In genomic region chr19:32876919-32877285, GRCh38 we compare ENCODE assay signal across 1 cellular context.
TF ChIP-seq lines count a peak whose summit lies in the region.

No MANE protein-coding gene starts in this region.

TF ChIP-seq in SK-N-SH treated with all-trans-retinoic acid at 6 μM for 48 hours, 23 proteins besides CTCF, POLR2A, EP300 and RAD21 (continued from another document):
- TF ChIP-seq, protein P1, sequence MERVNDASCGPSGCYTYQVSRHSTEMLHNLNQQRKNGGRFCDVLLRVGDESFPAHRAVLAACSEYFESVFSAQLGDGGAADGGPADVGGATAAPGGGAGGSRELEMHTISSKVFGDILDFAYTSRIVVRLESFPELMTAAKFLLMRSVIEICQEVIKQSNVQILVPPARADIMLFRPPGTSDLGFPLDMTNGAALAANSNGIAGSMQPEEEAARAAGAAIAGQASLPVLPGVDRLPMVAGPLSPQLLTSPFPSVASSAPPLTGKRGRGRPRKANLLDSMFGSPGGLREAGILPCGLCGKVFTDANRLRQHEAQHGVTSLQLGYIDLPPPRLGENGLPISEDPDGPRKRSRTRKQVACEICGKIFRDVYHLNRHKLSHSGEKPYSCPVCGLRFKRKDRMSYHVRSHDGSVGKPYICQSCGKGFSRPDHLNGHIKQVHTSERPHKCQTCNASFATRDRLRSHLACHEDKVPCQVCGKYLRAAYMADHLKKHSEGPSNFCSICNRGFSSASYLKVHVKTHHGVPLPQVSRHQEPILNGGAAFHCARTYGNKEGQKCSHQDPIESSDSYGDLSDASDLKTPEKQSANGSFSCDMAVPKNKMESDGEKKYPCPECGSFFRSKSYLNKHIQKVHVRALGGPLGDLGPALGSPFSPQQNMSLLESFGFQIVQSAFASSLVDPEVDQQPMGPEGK (CRISPR knock-in tag; IDR thresholded peaks at IDR 0.05; ENCODE audit: borderline replicate concordance): no peak
- TF ChIP-seq TCF4 (CRISPR knock-in tag; IDR thresholded peaks at IDR 0.05; ENCODE audit: borderline replicate concordance) (no peak), RARB (CRISPR knock-in tag; IDR thresholded peaks at IDR 0.05) (no peak), SNAI2 (CRISPR knock-in tag; IDR thresholded peaks at IDR 0.05) (no peak), ZFP3 (CRISPR knock-in tag; IDR thresholded peaks at IDR 0.05) (no peak), ISL1 (CRISPR knock-in tag; IDR thresholded peaks at IDR 0.05) (no peak), CSDC2 (CRISPR knock-in tag; IDR thresholded peaks at IDR 0.05) (no peak), ZC3H10 (CRISPR knock-in tag; IDR thresholded peaks at IDR 0.05) (no peak)
- TF ChIP-seq, protein P2, sequence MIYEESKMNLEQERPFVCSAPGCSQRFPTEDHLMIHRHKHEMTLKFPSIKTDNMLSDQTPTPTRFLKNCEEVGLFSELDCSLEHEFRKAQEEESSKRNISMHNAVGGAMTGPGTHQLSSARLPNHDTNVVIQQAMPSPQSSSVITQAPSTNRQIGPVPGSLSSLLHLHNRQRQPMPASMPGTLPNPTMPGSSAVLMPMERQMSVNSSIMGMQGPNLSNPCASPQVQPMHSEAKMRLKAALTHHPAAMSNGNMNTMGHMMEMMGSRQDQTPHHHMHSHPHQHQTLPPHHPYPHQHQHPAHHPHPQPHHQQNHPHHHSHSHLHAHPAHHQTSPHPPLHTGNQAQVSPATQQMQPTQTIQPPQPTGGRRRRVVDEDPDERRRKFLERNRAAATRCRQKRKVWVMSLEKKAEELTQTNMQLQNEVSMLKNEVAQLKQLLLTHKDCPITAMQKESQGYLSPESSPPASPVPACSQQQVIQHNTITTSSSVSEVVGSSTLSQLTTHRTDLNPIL (CRISPR knock-in tag; IDR thresholded peaks at IDR 0.05; ENCODE audit: low read depth): no peak
- TF ChIP-seq, protein P3, sequence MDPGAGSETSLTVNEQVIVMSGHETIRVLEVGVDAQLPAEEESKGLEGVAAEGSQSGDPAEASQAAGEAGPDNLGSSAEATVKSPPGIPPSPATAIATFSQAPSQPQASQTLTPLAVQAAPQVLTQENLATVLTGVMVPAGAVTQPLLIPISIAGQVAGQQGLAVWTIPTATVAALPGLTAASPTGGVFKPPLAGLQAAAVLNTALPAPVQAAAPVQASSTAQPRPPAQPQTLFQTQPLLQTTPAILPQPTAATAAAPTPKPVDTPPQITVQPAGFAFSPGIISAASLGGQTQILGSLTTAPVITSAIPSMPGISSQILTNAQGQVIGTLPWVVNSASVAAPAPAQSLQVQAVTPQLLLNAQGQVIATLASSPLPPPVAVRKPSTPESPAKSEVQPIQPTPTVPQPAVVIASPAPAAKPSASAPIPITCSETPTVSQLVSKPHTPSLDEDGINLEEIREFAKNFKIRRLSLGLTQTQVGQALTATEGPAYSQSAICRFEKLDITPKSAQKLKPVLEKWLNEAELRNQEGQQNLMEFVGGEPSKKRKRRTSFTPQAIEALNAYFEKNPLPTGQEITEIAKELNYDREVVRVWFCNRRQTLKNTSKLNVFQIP (CRISPR knock-in tag; IDR thresholded peaks at IDR 0.05; ENCODE audit: borderline replicate concordance, low read depth): no peak
- TF ChIP-seq, protein P4, sequence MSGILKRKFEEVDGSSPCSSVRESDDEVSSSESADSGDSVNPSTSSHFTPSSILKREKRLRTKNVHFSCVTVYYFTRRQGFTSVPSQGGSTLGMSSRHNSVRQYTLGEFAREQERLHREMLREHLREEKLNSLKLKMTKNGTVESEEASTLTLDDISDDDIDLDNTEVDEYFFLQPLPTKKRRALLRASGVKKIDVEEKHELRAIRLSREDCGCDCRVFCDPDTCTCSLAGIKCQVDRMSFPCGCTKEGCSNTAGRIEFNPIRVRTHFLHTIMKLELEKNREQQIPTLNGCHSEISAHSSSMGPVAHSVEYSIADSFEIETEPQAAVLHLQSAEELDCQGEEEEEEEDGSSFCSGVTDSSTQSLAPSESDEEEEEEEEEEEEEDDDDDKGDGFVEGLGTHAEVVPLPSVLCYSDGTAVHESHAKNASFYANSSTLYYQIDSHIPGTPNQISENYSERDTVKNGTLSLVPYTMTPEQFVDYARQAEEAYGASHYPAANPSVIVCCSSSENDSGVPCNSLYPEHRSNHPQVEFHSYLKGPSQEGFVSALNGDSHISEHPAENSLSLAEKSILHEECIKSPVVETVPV (CRISPR knock-in tag; IDR thresholded peaks at IDR 0.05): no peak
